In the genomic region with DNA sequence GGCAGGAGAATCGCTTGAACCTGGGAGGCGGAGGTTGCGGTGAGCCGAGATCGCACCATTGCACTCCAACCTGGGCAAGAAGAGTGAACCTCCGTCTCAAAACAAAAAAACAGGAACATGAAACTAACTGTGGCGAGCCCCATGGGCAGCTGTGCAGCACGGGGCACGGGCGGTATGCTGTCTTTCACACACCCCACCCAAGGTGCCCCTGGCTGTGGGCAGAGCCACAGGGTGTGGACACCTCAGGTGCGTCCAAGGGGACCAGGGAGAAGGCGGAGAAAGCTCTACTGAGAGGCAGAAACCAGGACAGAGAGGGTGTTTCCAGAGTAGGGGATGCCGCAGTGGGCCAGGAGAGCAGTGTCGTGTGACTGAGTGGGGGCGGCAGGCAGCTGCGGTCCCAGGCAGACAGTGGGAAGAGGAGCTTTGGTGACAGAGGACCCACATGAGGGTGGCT, we compare ENCODE assay signal across 9 cellular contexts. TPM values are rescaled to one million over a fixed set of nuclear protein-coding genes. Genes with fewer than 3 reads are reported as not detected.
DNase-seq lines count a peak whose midpoint lies in the region; ATAC-seq, FAIRE-seq and TF ChIP-seq lines count a peak whose summit lies in the region.
"Had no signal": no experiment of that assay in that cellular context is flagged by ENCODE, and none has a peak within 500 bp of the region (broad histone marks: within the 10 kb centered on the region; RNA-seq: fewer than 3 reads in every experiment).

No MANE protein-coding gene starts in this region.

- H3K27me3 ChIP-seq in CD4-positive, alpha-beta memory T cell (ENCODE audit: insufficient read depth, low read length): no peaks in the 10 kb centered on the region
- H3K27me3 ChIP-seq in astrocyte (ENCODE audit: insufficient read depth, low read length) (no peaks in the 10 kb centered on the region), suprapubic skin (no peaks in the 10 kb centered on the region)

- no peak for TF ChIP-seq EP300 in suprapubic skin (IDR thresholded peaks at IDR 0.05)

- FAIRE-seq in astrocyte (lab: Jason Lieb, UNC): no peak

- no peaks in the 10 kb centered on the region for H3K27me3 Mint-ChIP-seq in CD4-positive, alpha-beta memory T cell
- no peaks in the 10 kb centered on the region for H3K27me3 Mint-ChIP-seq in astrocyte (ENCODE audit: low read depth, unreplicated experiment)

- no peak overlapping the region for H3K4me2 ChIP-seq in astrocyte (ENCODE audit: low read length)

- H3K4me1 ChIP-seq in CD4-positive, alpha-beta memory T cell (ENCODE audit: insufficient read depth, low read length): no peaks in the 10 kb centered on the region
- no peaks in the 10 kb centered on the region for H3K4me1 ChIP-seq in astrocyte (ENCODE audit: insufficient read depth, low read length)
- H3K4me1 ChIP-seq in suprapubic skin: no peaks in the 10 kb centered on the region

- ATAC-seq in GM19351 (IDR thresholded peaks at IDR 0.05; ENCODE audit: unreplicated experiment) (peak; percentile 67), HG03095 (IDR thresholded peaks at IDR 0.05; ENCODE audit: unreplicated experiment) (peak; percentile 62)

- peaks cover 3% of the 10 kb centered on the region for H3K79me2 ChIP-seq in astrocyte (ENCODE audit: insufficient read depth, low read length)

- H3K9ac ChIP-seq in astrocyte (ENCODE audit: low read length): no peak overlapping the region

- H2AFZ ChIP-seq in astrocyte (ENCODE audit: low read depth, low read length): no peak overlapping the region

- peaks cover 0 to 9% (median 0%) of the 10 kb centered on the region in 8 donors for H3K9me3 Mint-ChIP-seq in CD4-positive, alpha-beta memory T cell
- H3K9me3 Mint-ChIP-seq in astrocyte (ENCODE audit: unreplicated experiment): peaks cover 4% of the 10 kb centered on the region

- H3K27ac ChIP-seq in CD4-positive, alpha-beta memory T cell (ENCODE audit: low read depth, low read length): no peak overlapping the region
- no peak overlapping the region for H3K27ac ChIP-seq in astrocyte (ENCODE audit: low read depth, low read length)
- no peak overlapping the region for H3K27ac ChIP-seq in suprapubic skin

- POLR2A ChIA-PET in CD4-positive, alpha-beta memory T cell (lab: Charles Lee; ENCODE audit: partially characterized antibody): no interaction called here

- intact Hi-C loops in CD4-positive, alpha-beta memory T cell (cut with micrococcal nuclease): no loop called here

- peaks cover 16 to 39% (median 27%) of the 10 kb centered on the region in 4 donors for H3K4me1 Mint-ChIP-seq in CD4-positive, alpha-beta memory T cell
- peaks cover 4% of the 10 kb centered on the region for H3K4me1 Mint-ChIP-seq in astrocyte (ENCODE audit: low read depth, unreplicated experiment)

- H3K4me3 Mint-ChIP-seq in CD4-positive, alpha-beta memory T cell: peak overlapping the region in 4 of 8 donors; percentile 3 to 59 (median 36)
- no peak overlapping the region for H3K4me3 Mint-ChIP-seq in astrocyte (ENCODE audit: unreplicated experiment)

- DNase-seq in CD4-positive, alpha-beta memory T cell: no peak
- no peak for DNase-seq in astrocyte (ENCODE audit: low read depth)
- no peak for DNase-seq in G401 (ENCODE audit: low spot score)
- no peak for DNase-seq in DMS153 treated with DMSO at 0.1 percent for 48 hours (lab: John Stamatoyannopoulos, UW; ENCODE audit: unreplicated experiment)
- no peak for DNase-seq in activated CD4-positive, CD25-positive, alpha-beta regulatory T cell treated with anti-CD3 and anti-CD28 coated beads, Interleukin-2, amount 50 U/mL, for 72 hours
- no peak for DNase-seq in suprapubic skin (ENCODE audit: low spot score in 2 of 2)
- DNase-seq: NCI-H1694 treated with DMSO at 0.1 percent for 48 hours had no signal

- CTCF ChIA-PET in CD4-positive, alpha-beta memory T cell (lab: Charles Lee; ENCODE audit: partially characterized antibody): no interaction called here

- WGBS in suprapubic skin: 86% methylated on average over 16 of the region's 16 CpGs

- TF ChIP-seq POLR2A in suprapubic skin (IDR thresholded peaks at IDR 0.05): no peak

- in situ Hi-C loops in G401 (cut with HindIII; ENCODE audit: low sequenced_read_pairs): no loop called here

- peaks cover 5% of the 10 kb centered on the region for H4K20me1 ChIP-seq in astrocyte (ENCODE audit: insufficient read depth, low read length)

- H3K4me3 ChIP-seq in CD4-positive, alpha-beta memory T cell (ENCODE audit: low read length in 2 of 2): no peak overlapping the region
- H3K4me3 ChIP-seq in astrocyte (ENCODE audit: insufficient read depth, low read depth, low read length) (no peak overlapping the region), suprapubic skin (no peak overlapping the region)

- H3K27ac Mint-ChIP-seq in CD4-positive, alpha-beta memory T cell: peak overlapping the region in 5 of 7 donors; percentile 35 to 92 (median 50)
- peak overlapping the region; percentile 72 for H3K27ac Mint-ChIP-seq in astrocyte (ENCODE audit: unreplicated experiment)

- H3K36me3 Mint-ChIP-seq in CD4-positive, alpha-beta memory T cell: peaks cover 55 to 65% of the 10 kb centered on the region in 2 donors
- H3K36me3 Mint-ChIP-seq in astrocyte (ENCODE audit: low read depth, unreplicated experiment): peaks cover 31% of the 10 kb centered on the region

- no peak for TF ChIP-seq CTCF in astrocyte (IDR thresholded peaks at IDR 0.05; ENCODE audit: insufficient read depth, low read depth, low read length)
- TF ChIP-seq CTCF in suprapubic skin (IDR thresholded peaks at IDR 0.05): no peak

- peaks cover 29% of the 10 kb centered on the region for H3K36me3 ChIP-seq in CD4-positive, alpha-beta memory T cell (ENCODE audit: insufficient read depth, low read length)
- H3K36me3 ChIP-seq in astrocyte (ENCODE audit: insufficient read depth, low read length): no peaks in the 10 kb centered on the region
- peaks cover 53% of the 10 kb centered on the region for H3K36me3 ChIP-seq in suprapubic skin

- H3K9me3 ChIP-seq in CD4-positive, alpha-beta memory T cell (ENCODE audit: control insufficient read depth in 1 of 2, low read length in 2 of 2): no peaks in the 10 kb centered on the region
- no peaks in the 10 kb centered on the region for H3K9me3 ChIP-seq in astrocyte (ENCODE audit: insufficient read depth, low read depth, low read length)
- H3K9me3 ChIP-seq in suprapubic skin: no peaks in the 10 kb centered on the region

RNA-seq across cellular contexts. Expression of a gene that starts 29.8 kb away (rescaled TPM):
- total RNA-seq in CD4-positive, alpha-beta memory T cell: 100 to 1,000 TPM in 1 of 2 experiments, 10 to 100 TPM in 1; 99.9 to 102 TPM
- polyA plus RNA-seq in CD4-positive, alpha-beta memory T cell: 10 to 100 TPM; 36.0 to 59.3 TPM
- total RNA-seq in astrocyte (44.1 and 51.4 TPM in 2 replicates), suprapubic skin (100 to 1,000 TPM in 2 of 4 donors, 10 to 100 TPM in 2; 35.1 to 130 (median 80.9) TPM)
- 91.1 and 97.3 TPM in 2 replicates for total RNA-seq in G401 (2014; rRNA removed; shearing (Covaris generic))

RNA-seq across cellular contexts. Expression of a gene that starts 37.4 kb away (rescaled TPM):
- total RNA-seq in CD4-positive, alpha-beta memory T cell: 10 to 100 TPM; 27.4 to 29.4 TPM
- polyA plus RNA-seq in CD4-positive, alpha-beta memory T cell: 10 to 100 TPM in 1 of 2 donors, 1 to 10 TPM in 1; 9.1 to 16.7 TPM
- total RNA-seq in astrocyte: 10.0 and 11.8 TPM in 2 replicates
- 25.1 and 31.4 TPM in 2 replicates for total RNA-seq in G401 (2014; rRNA removed; shearing (Covaris generic))
- 10 to 100 TPM; 10.6 to 25.7 (median 19.9) TPM for total RNA-seq in suprapubic skin
